Comparison of ENCODE assay signal across 2 cellular contexts in the genomic region with DNA sequence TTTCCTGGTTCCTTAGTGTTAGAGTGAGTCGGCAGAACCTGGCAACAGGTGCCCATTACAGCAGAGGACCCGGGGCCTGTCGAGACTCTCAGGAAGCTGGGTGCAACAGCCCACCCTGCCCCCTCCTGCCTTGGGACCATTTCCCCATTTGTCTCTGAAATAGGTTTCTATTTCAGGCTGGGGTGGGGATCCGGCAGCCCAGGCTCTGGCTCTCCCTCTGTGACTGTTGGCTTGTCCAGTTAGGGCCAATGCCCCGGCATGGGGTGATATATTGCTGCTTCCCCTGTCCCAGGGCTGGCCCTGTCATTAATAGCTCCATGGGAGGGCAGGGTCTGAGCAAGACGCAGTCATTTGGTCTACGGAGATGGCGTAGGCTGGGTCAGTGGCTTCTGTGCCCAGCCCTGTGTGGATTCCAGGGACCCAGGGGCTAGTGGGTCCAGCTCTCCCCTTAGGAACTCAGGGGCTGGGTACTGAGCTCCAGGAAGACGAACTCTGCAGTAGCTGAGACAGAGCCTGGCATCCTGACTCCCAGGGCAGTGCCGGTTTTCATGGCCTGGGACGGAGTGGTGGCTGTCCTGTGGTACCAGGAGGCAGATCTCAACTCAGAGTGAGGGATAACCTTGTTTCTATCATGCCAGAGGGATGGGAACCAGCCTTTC.
TF ChIP-seq lines count a peak whose summit lies in the region.

No MANE protein-coding gene starts in this region.

TF ChIP-seq in A549, 52 proteins besides CTCF, POLR2A, EP300 and RAD21:
- no peak for TF ChIP-seq SMC3 (IDR thresholded peaks at IDR 0.05)
- TF ChIP-seq HES2 (IDR thresholded peaks at IDR 0.05), result no peak
- no peak for TF ChIP-seq ZSCAN20 (CRISPR knock-in tag; IDR thresholded peaks at IDR 0.05)
- TF ChIP-seq KDM1A (IDR thresholded peaks at IDR 0.05; ENCODE audit: low read depth), result no peak
- no peak for TF ChIP-seq CBX2 (IDR thresholded peaks at IDR 0.05; ENCODE audit: borderline replicate concordance, low read depth)
- TF ChIP-seq FOXS1 (CRISPR knock-in tag; IDR thresholded peaks at IDR 0.05), result no peak
- TF ChIP-seq MAZ (IDR thresholded peaks at IDR 0.05; ENCODE audit: borderline replicate concordance, low read depth, low read length), result no peak
- TF ChIP-seq HOXB13 (CRISPR knock-in tag; IDR thresholded peaks at IDR 0.05; ENCODE audit: low read depth), result no peak
- TF ChIP-seq EHMT2 (IDR thresholded peaks at IDR 0.05; ENCODE audit: low read depth), result no peak
- no peak for TF ChIP-seq FOSL2 (IDR thresholded peaks at IDR 0.05)
- no peak for TF ChIP-seq FOSL2 (CRISPR knock-in tag; IDR thresholded peaks at IDR 0.05)
- no peak for TF ChIP-seq RCOR1 (IDR thresholded peaks at IDR 0.05; ENCODE audit: low read depth, low read length)
- TF ChIP-seq ATOH8 (CRISPR knock-in tag; IDR thresholded peaks at IDR 0.05; ENCODE audit: low read depth), result no peak
- no peak for TF ChIP-seq NR3C1 (IDR thresholded peaks at IDR 0.05)
- TF ChIP-seq HEYL (CRISPR knock-in tag; IDR thresholded peaks at IDR 0.05), result no peak
- TF ChIP-seq KDM5A (IDR thresholded peaks at IDR 0.05), result no peak
- no peak for TF ChIP-seq MAFK (IDR thresholded peaks at IDR 0.05; ENCODE audit: partially characterized antibody)

TF ChIP-seq in K562, 482 proteins besides CTCF, POLR2A, EP300 and RAD21:
- no peak for TF ChIP-seq LEF1 (IDR thresholded peaks at IDR 0.05)
- no peak for TF ChIP-seq ZNF197 (CRISPR knock-in tag; IDR thresholded peaks at IDR 0.05; ENCODE audit: low read depth)
- no peak for TF ChIP-seq NFATC3 (IDR thresholded peaks at IDR 0.05)
- TF ChIP-seq HNRNPLL (IDR thresholded peaks at IDR 0.05; ENCODE audit: low read depth, low read length, poor library complexity, severe bottlenecking), result peak; percentile 47
TF ChIP-seq in K562: peak in this region for 1.
